In the genomic region with DNA sequence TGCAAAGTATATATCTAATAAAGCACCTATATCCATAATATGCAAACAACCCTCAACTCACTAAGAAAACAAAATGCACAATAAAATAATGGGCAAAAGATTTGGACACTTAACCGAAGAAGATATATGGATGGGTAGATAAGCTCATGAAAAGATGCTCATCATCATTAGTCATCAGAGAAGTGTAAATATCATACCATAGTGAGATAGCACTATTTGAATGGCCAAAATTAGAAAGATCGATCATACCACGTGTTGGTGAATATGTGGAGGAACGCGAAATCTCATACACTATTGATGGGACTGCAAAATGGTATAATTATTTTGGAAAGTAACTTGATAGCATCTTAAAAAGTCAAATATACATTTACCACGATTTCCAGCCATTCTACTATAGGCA, we compare ENCODE assay signal across 10 cellular contexts. TPM values are rescaled to one million over a fixed set of nuclear protein-coding genes. Genes with fewer than 3 reads are reported as not detected.
"Had no signal": no experiment of that assay in that cellular context is flagged by ENCODE, and none has a peak within 500 bp of the region (broad histone marks: within the 10 kb centered on the region; RNA-seq: fewer than 3 reads in every experiment).

No MANE protein-coding gene starts in this region.

- H3K4me1 Mint-ChIP-seq: IgD-negative memory B cell had no signal

- H3K27ac ChIP-seq: HL-60, KMS-11 had no signal

- H3K27ac Mint-ChIP-seq: IgD-negative memory B cell had no signal

- H3K9me3 Mint-ChIP-seq: IgD-negative memory B cell had no signal

- H3K36me3 Mint-ChIP-seq: IgD-negative memory B cell had no signal

- DNase-seq: IMR-90, Karpas-422, Kasumi-1, KBM-7, KG1 had no signal

- ATAC-seq: HepG2 had no signal

- FAIRE-seq: HepG2, HTR-8/SVneo had no signal

- H3K4me2 ChIP-seq: KMS-11 had no signal

- H3K4me3 Mint-ChIP-seq: IgD-negative memory B cell had no signal

- H3K9ac ChIP-seq: KMS-11 had no signal

RNA-seq across cellular contexts. Expression of a gene that starts 40.5 kb away (rescaled TPM):
- polyA plus RNA-seq: IgD-negative memory B cell had no signal
